12 cellular contexts compared by ENCODE assay signal in genomic region chr2:230759481-230760191, GRCh38. TPM values are rescaled to one million over a fixed set of nuclear protein-coding genes. Genes with fewer than 3 reads are reported as not detected.
A peak's percentile ranks its signal among the peaks of the same experiment; 100 is the strongest.
DNase-seq lines count a peak whose midpoint lies in the region; ATAC-seq and TF ChIP-seq lines count a peak whose summit lies in the region.
"Had no signal": no experiment of that assay in that cellular context is flagged by ENCODE, and none has a peak within 500 bp of the region (broad histone marks: within the 10 kb centered on the region; RNA-seq: fewer than 3 reads in every experiment).

No MANE protein-coding gene starts in this region.

- H3K9me3 ChIP-seq in lung (ENCODE audit: control insufficient read depth in 2 of 2, insufficient read depth in 1 of 2, low read length in 1 of 2) (no peaks in the 10 kb centered on the region), tibial artery (no peaks in the 10 kb centered on the region), upper lobe of right lung (no peaks in the 10 kb centered on the region)
- H3K9me3 ChIP-seq: upper lobe of left lung had no signal

- H3K27me3 ChIP-seq in lung (ENCODE audit: control insufficient read depth, insufficient read depth): no peaks in the 10 kb centered on the region
- no peaks in the 10 kb centered on the region for H3K27me3 ChIP-seq in tibial artery
- H3K27me3 ChIP-seq in upper lobe of right lung: no peaks in the 10 kb centered on the region
- H3K27me3 ChIP-seq: upper lobe of left lung had no signal

- peaks cover 59% of the 10 kb centered on the region for H3K4me1 Mint-ChIP-seq in activated naive CD4-positive, alpha-beta T cell treated with anti-CD3 and anti-CD28 coated beads for 36 hours (ENCODE audit: low read depth)
- H3K4me1 Mint-ChIP-seq in activated CD8-positive, alpha-beta T cell treated with anti-CD3 and anti-CD28 coated beads for 36 hours (ENCODE audit: low read depth): peaks cover 62% of the 10 kb centered on the region

- H3K27ac ChIP-seq in lung (ENCODE audit: low read depth in 1 of 2, low read length in 1 of 2) (peak overlapping the region in 1 of 2 donors; percentile 56), tibial artery (peak overlapping the region; percentile 54 to 70), upper lobe of right lung (no peak overlapping the region)

- intact Hi-C loops in activated naive CD4-positive, alpha-beta T cell treated with anti-CD3 and anti-CD28 coated beads for 36 hours (cut with micrococcal nuclease): loop anchor here (2.0 kb wide), 1 partner anchor 45 kb away; no protein-coding TSS in a partner anchor
- intact Hi-C loops in activated CD8-positive, alpha-beta T cell treated with anti-CD3 and anti-CD28 coated beads for 36 hours (cut with micrococcal nuclease): no loop called here
- intact Hi-C loops in tibial artery (cut with DNase I; ENCODE audit: low total_unique reads) (no loop called here), upper lobe of right lung (cut with DNase I) (no loop called here)

- TF ChIP-seq CTCF in activated CD8-positive, alpha-beta T cell treated with anti-CD3 and anti-CD28 coated beads for 36 hours (IDR thresholded peaks at IDR 0.05): no peak
- TF ChIP-seq CTCF in lung (IDR thresholded peaks at IDR 0.05; ENCODE audit: control extremely low read depth, extremely low read depth): no peak
- TF ChIP-seq CTCF in tibial artery (IDR thresholded peaks at IDR 0.05): no peak
- no peak for TF ChIP-seq CTCF in upper lobe of right lung (IDR thresholded peaks at IDR 0.05)

- H3K4me3 Mint-ChIP-seq in activated naive CD4-positive, alpha-beta T cell treated with anti-CD3 and anti-CD28 coated beads for 36 hours: no peak overlapping the region
- H3K4me3 Mint-ChIP-seq in activated CD8-positive, alpha-beta T cell treated with anti-CD3 and anti-CD28 coated beads for 36 hours: no peak overlapping the region

- peaks cover 13 to 25% of the 10 kb centered on the region in 2 donors for H3K4me1 ChIP-seq in lung (ENCODE audit: control insufficient read depth in 2 of 2, insufficient read depth in 2 of 2, low read length in 2 of 2)
- peaks cover 0 to 55% (median 35%) of the 10 kb centered on the region in 4 donors for H3K4me1 ChIP-seq in tibial artery
- H3K4me1 ChIP-seq in upper lobe of right lung: peaks cover 47% of the 10 kb centered on the region

- POLR2A ChIA-PET in activated CD8-positive, alpha-beta T cell treated with anti-CD3 and anti-CD28 coated beads for 36 hours (lab: Charles Lee): interaction anchor here (0.6 kb wide), 1 partner anchor 90 kb away, joined by 3 read pairs; no protein-coding TSS in a partner anchor

- H3K4me3 ChIP-seq in lung (peak overlapping the region; percentile 4), tibial artery (no peak overlapping the region), upper lobe of right lung (no peak overlapping the region)
- H3K4me3 ChIP-seq: upper lobe of left lung had no signal

- H3K9me3 Mint-ChIP-seq in activated naive CD4-positive, alpha-beta T cell treated with anti-CD3 and anti-CD28 coated beads for 36 hours: no peaks in the 10 kb centered on the region
- no peaks in the 10 kb centered on the region for H3K9me3 Mint-ChIP-seq in activated CD8-positive, alpha-beta T cell treated with anti-CD3 and anti-CD28 coated beads for 36 hours

- H3K27me3 Mint-ChIP-seq in activated naive CD4-positive, alpha-beta T cell treated with anti-CD3 and anti-CD28 coated beads for 36 hours (ENCODE audit: low read depth): no peaks in the 10 kb centered on the region
- H3K27me3 Mint-ChIP-seq in activated CD8-positive, alpha-beta T cell treated with anti-CD3 and anti-CD28 coated beads for 36 hours: no peaks in the 10 kb centered on the region

- H3K36me3 ChIP-seq in lung (ENCODE audit: control insufficient read depth in 2 of 2, insufficient read depth in 2 of 2, low read length in 2 of 2) (peaks cover 3 to 6% of the 10 kb centered on the region in 2 donors), tibial artery (peaks cover 16 to 35% (median 21%) of the 10 kb centered on the region in 3 donors), upper lobe of right lung (peaks cover 44% of the 10 kb centered on the region)

- H3K27ac Mint-ChIP-seq in activated naive CD4-positive, alpha-beta T cell treated with anti-CD3 and anti-CD28 coated beads for 36 hours: peak overlapping the region; percentile 37
- H3K27ac Mint-ChIP-seq in activated CD8-positive, alpha-beta T cell treated with anti-CD3 and anti-CD28 coated beads for 36 hours: peak overlapping the region; percentile 65

- H3K36me3 Mint-ChIP-seq in activated naive CD4-positive, alpha-beta T cell treated with anti-CD3 and anti-CD28 coated beads for 36 hours (ENCODE audit: low read depth): peaks cover 41% of the 10 kb centered on the region
- peaks cover 58% of the 10 kb centered on the region for H3K36me3 Mint-ChIP-seq in activated CD8-positive, alpha-beta T cell treated with anti-CD3 and anti-CD28 coated beads for 36 hours (ENCODE audit: low read depth)

- DNase-seq in activated naive CD4-positive, alpha-beta T cell treated with anti-CD3 and anti-CD28 coated beads for 36 hours: no peak
- DNase-seq in activated naive CD4-positive, alpha-beta T cell treated with anti-CD3 and anti-CD28 coated beads, Interleukin-2, amount 50 U/mL, for 16 hours: no peak
- DNase-seq in activated CD8-positive, alpha-beta T cell treated with anti-CD3 and anti-CD28 coated beads for 36 hours: no peak
- no peak for DNase-seq in lung (ENCODE audit: low spot score)
- no peak for DNase-seq in tibial artery
- no peak for DNase-seq in stimulated activated CD4-positive, alpha-beta T cell treated with anti-CD3 and anti-CD28 coated beads, Interleukin-4, amount 100 ng/mL, for 24 hours
- DNase-seq in upper lobe of right lung: no peak
- DNase-seq: Karpas-422, NCI-H2171 treated with DMSO at 0.1 percent for 48 hours had no signal

- WGBS in lung, 2 donors: 78 to 83% methylated on average over 11 of the region's 11 CpGs

- CTCF ChIA-PET in activated naive CD4-positive, alpha-beta T cell treated with anti-CD3 and anti-CD28 coated beads for 36 hours (lab: Charles Lee): interaction anchor here (0.9 kb wide), 1 partner anchor 45 kb away, joined by 3 read pairs; no protein-coding TSS in a partner anchor
- CTCF ChIA-PET in activated CD8-positive, alpha-beta T cell treated with anti-CD3 and anti-CD28 coated beads for 36 hours (lab: Charles Lee): interaction anchor here (1.0 to 1.4 kb wide), 2 partner anchors 41 to 45 kb away, joined by 3 to 4 read pairs; no protein-coding TSS in a partner anchor

- ATAC-seq in activated CD8-positive, alpha-beta T cell treated with anti-CD3 and anti-CD28 coated beads for 36 hours: no peak
- ATAC-seq in lung (ENCODE audit: insufficient read depth, low FRiP score) (no peak), upper lobe of right lung (no peak), HG03442 (IDR thresholded peaks at IDR 0.05; ENCODE audit: unreplicated experiment) (no peak)
- ATAC-seq: Panc1 had no signal

RNA-seq across cellular contexts. Expression of gene CAB39, which starts 47.0 kb away (rescaled TPM):
- 10 to 100 TPM; 86.6 to 97.5 TPM for total RNA-seq in activated naive CD4-positive, alpha-beta T cell treated with anti-CD3 and anti-CD28 coated beads for 36 hours
- 100 to 1,000 TPM; 119 to 120 TPM for total RNA-seq in activated CD8-positive, alpha-beta T cell treated with anti-CD3 and anti-CD28 coated beads for 36 hours
- 100 to 1,000 TPM in 1 of 2 donors, 10 to 100 TPM in 1; 69.1 to 123 TPM for total RNA-seq in lung
- polyA plus RNA-seq in lung: 10 to 100 TPM; 19.4 to 45.1 TPM
- total RNA-seq in upper lobe of right lung: 78.9 TPM
